In genomic region chr4:47031011-47031678, GRCh38 we compare ENCODE assay signal across 8 cellular contexts. TPM values are rescaled to one million over a fixed set of nuclear protein-coding genes. Genes with fewer than 3 reads are reported as not detected.
DNase-seq lines count a peak whose midpoint lies in the region; TF ChIP-seq lines count a peak whose summit lies in the region.

Gene GABRB1, plus strand, starts transcription at chr4:47031567.

- H3K27me3 Mint-ChIP-seq in activated CD4-positive, alpha-beta memory T cell treated with anti-CD3 and anti-CD28 coated beads, Interleukin-2, amount 10 ng/mL, durations not matched to agents 7 days and 5 days, result peaks cover 37% of the 10 kb centered on the region

- peaks cover 18% of the 10 kb centered on the region for H3K4me1 Mint-ChIP-seq in activated CD4-positive, alpha-beta memory T cell treated with anti-CD3 and anti-CD28 coated beads, Interleukin-2, amount 10 ng/mL, durations not matched to agents 7 days and 5 days

- H3K9me3 ChIP-seq in SJCRH30 (replicated peaks), result no peaks in the 10 kb centered on the region

- no peak within 1 kb of the TSS for H3K18ac ChIP-seq in mesendoderm (ENCODE audit: low read length)

- H3K27ac ChIP-seq in mesendoderm (ENCODE audit: low read depth, low read length), result no peak within 1 kb of the TSS
- peak within 1 kb of the TSS; percentile 79 for H3K27ac ChIP-seq in temporal lobe (ENCODE audit: low read depth, low read length)
- H3K27ac ChIP-seq in SJCRH30, result no peak within 1 kb of the TSS

- no peaks in the 10 kb centered on the region for H3K79me1 ChIP-seq in mesendoderm (ENCODE audit: low read length)

- no CpG with 5 or more reads among the region's 20 CpGs for WGBS in mesendoderm (ENCODE audit: extremely low coverage, insufficient coverage, low lambda C conversion rate)

- H3K79me2 ChIP-seq in mesendoderm (ENCODE audit: control insufficient read depth, insufficient read depth, low read length), result no peaks in the 10 kb centered on the region

- no peak for TF ChIP-seq CTCF in epithelial cell of proximal tubule (conservative IDR thresholded peaks at IDR 0.05; ENCODE audit: low read depth, low read length)

- H2AK5ac ChIP-seq in mesendoderm (ENCODE audit: low read length), result no peak within 1 kb of the TSS

- no peak within 1 kb of the TSS for H4K8ac ChIP-seq in mesendoderm (ENCODE audit: low read depth, low read length)

- H3K4me3 ChIP-seq in epithelial cell of proximal tubule (ENCODE audit: low read depth, low read length) (peak within 1 kb of the TSS; percentile 55), mesendoderm (ENCODE audit: low read length) (peak within 1 kb of the TSS; percentile 59), SJCRH30 (no peak within 1 kb of the TSS)

- no peaks in the 10 kb centered on the region for H3K36me3 ChIP-seq in mesendoderm (ENCODE audit: control insufficient read depth, insufficient read depth, low read length)
- no peaks in the 10 kb centered on the region for H3K36me3 ChIP-seq in SJCRH30

- H3K9me3 Mint-ChIP-seq in activated CD4-positive, alpha-beta memory T cell treated with anti-CD3 and anti-CD28 coated beads, Interleukin-2, amount 10 ng/mL, durations not matched to agents 7 days and 5 days, result no peaks in the 10 kb centered on the region

- no peak within 1 kb of the TSS for H2BK120ac ChIP-seq in mesendoderm (ENCODE audit: low read depth, low read length)

- H3K4ac ChIP-seq in mesendoderm (ENCODE audit: low read depth, low read length), result no peak within 1 kb of the TSS

- H3K4me1 ChIP-seq in mesendoderm (ENCODE audit: control insufficient read depth, low read depth, low read length) (no peaks in the 10 kb centered on the region), SJCRH30 (no peaks in the 10 kb centered on the region)

- H2BK15ac ChIP-seq in mesendoderm (replicated peaks; ENCODE audit: low read depth), result no peak within 1 kb of the TSS

- peak within 1 kb of the TSS; percentile 86 for H3K56ac ChIP-seq in mesendoderm (ENCODE audit: low read length)

- peak within 1 kb of the TSS; percentile 60 for H3K9ac ChIP-seq in mesendoderm (ENCODE audit: low read length)

- H3K27me3 ChIP-seq in mesendoderm (ENCODE audit: insufficient read depth, low read length, poor library complexity) (no peaks in the 10 kb centered on the region), SJCRH30 (no peaks in the 10 kb centered on the region)

- H3K4me2 ChIP-seq in mesendoderm (ENCODE audit: low read length), result peak within 1 kb of the TSS; percentile 84

- no peaks in the 10 kb centered on the region for H3K36me3 Mint-ChIP-seq in activated CD4-positive, alpha-beta memory T cell treated with anti-CD3 and anti-CD28 coated beads, Interleukin-2, amount 10 ng/mL, durations not matched to agents 7 days and 5 days (ENCODE audit: low read depth)

- CTCF ChIA-PET in HEK293T (lab: Yijun Ruan, JAX), result no interaction called here
- CTCF ChIA-PET in activated CD4-positive, alpha-beta memory T cell treated with anti-CD3 and anti-CD28 coated beads, Interleukin-2, amount 10 ng/mL, durations not matched to agents 7 days and 5 days (lab: Charles Lee), result no interaction called here

- no peak within 1 kb of the TSS for H4K5ac ChIP-seq in mesendoderm (ENCODE audit: low read length)

- DNase-seq in 8988T (peak; percentile 10), HEK293T (ENCODE audit: extremely low spot score) (peak; percentile 7), epithelial cell of proximal tubule (ENCODE audit: low read depth) (peak; percentile 13), mesendoderm (peak; percentile 69), SJCRH30 (no peak), GM19240 (ENCODE audit: insufficient read length, low spot score) (no peak)
- DNase-seq in activated CD4-positive, alpha-beta memory T cell treated with anti-CD3 and anti-CD28 coated beads, Interleukin-2, amount 10 ng/mL, durations not matched to agents 7 days and 5 days, result peak; percentile 22

- no peak within 1 kb of the TSS for H2BK5ac ChIP-seq in mesendoderm (ENCODE audit: low read length)

- H3K27ac Mint-ChIP-seq in activated CD4-positive, alpha-beta memory T cell treated with anti-CD3 and anti-CD28 coated beads, Interleukin-2, amount 10 ng/mL, durations not matched to agents 7 days and 5 days, result no peak within 1 kb of the TSS

- no peak within 1 kb of the TSS for H3K23ac ChIP-seq in mesendoderm (ENCODE audit: low read length)

- POLR2A ChIA-PET in HEK293T (lab: Yijun Ruan, JAX), result no interaction called here
- POLR2A ChIA-PET in activated CD4-positive, alpha-beta memory T cell treated with anti-CD3 and anti-CD28 coated beads, Interleukin-2, amount 10 ng/mL, durations not matched to agents 7 days and 5 days (lab: Charles Lee), result no interaction called here

- H3K4me3 Mint-ChIP-seq in activated CD4-positive, alpha-beta memory T cell treated with anti-CD3 and anti-CD28 coated beads, Interleukin-2, amount 10 ng/mL, durations not matched to agents 7 days and 5 days, result peak within 1 kb of the TSS; percentile 57

TF ChIP-seq in HEK293T, 16 proteins besides CTCF, POLR2A, EP300 and RAD21:
- TF ChIP-seq CTBP1 (IDR thresholded peaks at IDR 0.05; ENCODE audit: borderline replicate concordance) (no peak), FOXM1 (IDR thresholded peaks at IDR 0.05; ENCODE audit: borderline replicate concordance) (no peak), SUZ12 (IDR thresholded peaks at IDR 0.05) (no peak), LEF1 (IDR thresholded peaks at IDR 0.05; ENCODE audit: borderline replicate concordance) (no peak), L3MBTL2 (conservative IDR thresholded peaks at IDR 0.05) (no peak), FOXA1 (IDR thresholded peaks at IDR 0.05) (no peak)

RNA-seq across cellular contexts. Expression of gene GABRB1, which starts in this region (rescaled TPM):
- total RNA-seq in activated CD4-positive, alpha-beta memory T cell treated with anti-CD3 and anti-CD28 coated beads, Interleukin-2, amount 10 ng/mL, durations not matched to agents 7 days and 5 days, result not detected
- 0.14 and 0.29 TPM in 2 replicates for total RNA-seq in epithelial cell of proximal tubule
- polyA plus RNA-seq in mesendoderm (2013, experiment 1 of 2), result 0.11 TPM
- 0.11 TPM for polyA plus RNA-seq in mesendoderm (2013, experiment 2 of 2)
- total RNA-seq in temporal lobe, result 72.0 TPM
- total RNA-seq in SJCRH30 (2014; rRNA removed; shearing (Covaris generic)), result not detected in 2 replicates

Comparison
In these comparisons a context has a peak if more than half of its experiments do, and no peak if none do; other contexts are left out.
1. RNA of gene GABRB1 (total RNA-seq): 72.0 TPM in temporal lobe (single experiment); 0.14 to 0.29 TPM in epithelial cell of proximal tubule, not detected in activated CD4-positive, alpha-beta memory T cell treated with anti-CD3 and anti-CD28 coated beads, Interleukin-2, amount 10 ng/mL, durations not matched to agents 7 days and 5 days and not detected in SJCRH30; every median in the first group is over 10 times any median in the second.
2. Peak in DNase-seq in activated CD4-positive, alpha-beta memory T cell treated with anti-CD3 and anti-CD28 coated beads, Interleukin-2, amount 10 ng/mL, durations not matched to agents 7 days and 5 days; RNA of the gene not detected or under 1 TPM.
3. Peak in DNase-seq and H3K4me3 ChIP-seq in epithelial cell of proximal tubule; RNA of the gene not detected or under 1 TPM.
4. DNase-seq: peak in 8988T (single experiment), HEK293T (single experiment) and mesendoderm (single experiment); none in SJCRH30 (0 of 2) and GM19240 (single experiment).